Comparison of ENCODE assay signal across 15 cellular contexts in the genomic region with DNA sequence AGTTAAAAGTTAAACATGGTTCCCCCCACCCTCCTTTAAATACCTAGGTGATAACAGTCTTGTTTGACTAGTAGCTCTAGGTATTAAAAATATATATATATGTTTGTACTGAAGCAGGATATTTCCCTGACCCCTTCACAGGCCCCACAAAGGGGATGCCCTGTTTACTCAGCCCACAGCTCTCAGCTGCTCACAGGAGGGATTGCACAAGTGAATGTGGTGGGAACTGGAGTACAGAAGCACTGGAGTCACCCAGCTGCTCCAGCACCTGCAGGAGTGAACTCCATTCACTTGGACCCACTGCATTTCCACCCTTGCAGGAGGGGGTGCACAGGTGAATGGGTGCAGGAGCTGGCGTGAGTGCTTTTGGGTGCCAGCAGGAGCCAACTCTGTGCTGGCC.
DNase-seq lines count a peak whose midpoint lies in the region; TF ChIP-seq lines count a peak whose summit lies in the region.
"Had no signal": no experiment of that assay in that cellular context is flagged by ENCODE, and none has a peak within 500 bp of the region (broad histone marks: within the 10 kb centered on the region; RNA-seq: fewer than 3 reads in every experiment).

No MANE protein-coding gene starts in this region.

- H4K12ac ChIP-seq in trophoblast cell (ENCODE audit: low read depth, low read length), result no peak overlapping the region

- no peak overlapping the region for H2AK5ac ChIP-seq in trophoblast cell (ENCODE audit: low read length)

- no peak overlapping the region for H3K4me2 ChIP-seq in trophoblast cell (ENCODE audit: low read length)
- H3K4me2 ChIP-seq: BLaER1 had no signal

- in situ Hi-C loops in GM13977 (cut with MboI; ENCODE audit: low pct_unique_long_range_greater_than_20kb, low sequenced_read_pairs, unreplicated experiment), result no loop called here
- in situ Hi-C loops in brain microvascular endothelial cell (cut with HindIII; ENCODE audit: low pct_ligation_motif_present, low sequenced_read_pairs), result no loop called here

- H3K9me3 ChIP-seq in trophoblast cell (ENCODE audit: insufficient read depth, low read depth, low read length), result no peaks in the 10 kb centered on the region

- no peak overlapping the region for H2AFZ ChIP-seq in trophoblast cell (ENCODE audit: insufficient read depth, low read length, poor library complexity)

- H3K4me3 ChIP-seq in trophoblast cell (ENCODE audit: low read depth, low read length) (no peak overlapping the region), brain microvascular endothelial cell (ENCODE audit: low read depth, low read length) (no peak overlapping the region)
- H3K4me3 ChIP-seq: BLaER1 had no signal

- no peak overlapping the region for H4K8ac ChIP-seq in trophoblast cell (ENCODE audit: low read depth, low read length)

- H3K4ac ChIP-seq in trophoblast cell (ENCODE audit: low read depth, low read length), result no peak overlapping the region

- H2BK12ac ChIP-seq in trophoblast cell (ENCODE audit: low read length), result peak overlapping the region; percentile 29

- no peak overlapping the region for H3K23ac ChIP-seq in trophoblast cell (ENCODE audit: low read length)

- TF ChIP-seq CTCF in GM13977 (IDR thresholded peaks at IDR 0.05; ENCODE audit: extremely low read depth, insufficient read depth, missing control alignments) (no peak), brain microvascular endothelial cell (IDR thresholded peaks at IDR 0.05; ENCODE audit: low read depth, low read length, missing control alignments) (no peak)

- no CpG with 5 or more reads among the region's 1 CpG for WGBS in trophoblast cell (ENCODE audit: extremely low coverage, insufficient coverage, insufficient read length)

- H3K36me3 ChIP-seq in trophoblast cell (ENCODE audit: control insufficient read depth in 1 of 2, insufficient read depth in 2 of 2, low read length in 2 of 2) (peaks cover 0 to 2% of the 10 kb centered on the region in 2 experiments), brain microvascular endothelial cell (replicated peaks) (no peaks in the 10 kb centered on the region)
- H3K36me3 ChIP-seq: BLaER1 had no signal

- DNase-seq in activated gamma-delta T cell (lab: John Stamatoyannopoulos, UW) (peak; percentile 0), activated gamma-delta T cell treated with Interleukin-2 at 50 U/mL for 16 hours (no peak), iris pigment epithelial cell (ENCODE audit: low read depth) (peak; percentile 49), trophoblast cell (no peak), NCI-H2029 treated with DMSO at 0.1 percent for 48 hours (lab: John Stamatoyannopoulos, UW) (no peak), GM13977 (ENCODE audit: low spot score) (no peak), brain microvascular endothelial cell (no peak)
- DNase-seq: 8988T; CD4-positive, alpha-beta memory T cell; DMS153; DMS79; GDM1; GOT3; H9 had no signal

- H3K27ac ChIP-seq in trophoblast cell (ENCODE audit: low read depth, low read length) (no peak overlapping the region), brain microvascular endothelial cell (no peak overlapping the region)
- H3K27ac ChIP-seq: BLaER1 had no signal

- H3K79me2 ChIP-seq in trophoblast cell (ENCODE audit: control insufficient read depth, insufficient read depth, low read length, poor library complexity), result no peaks in the 10 kb centered on the region

- H3K18ac ChIP-seq in trophoblast cell (ENCODE audit: low read length), result no peak overlapping the region

- no peak overlapping the region for H2BK120ac ChIP-seq in trophoblast cell (ENCODE audit: insufficient read depth, low read length, poor library complexity)

- peaks cover 3 to 4% of the 10 kb centered on the region in 2 experiments for H3K4me1 ChIP-seq in trophoblast cell (ENCODE audit: control insufficient read depth in 1 of 2, insufficient read depth in 2 of 2, low read length in 2 of 2)

- no peak overlapping the region for H3K9ac ChIP-seq in trophoblast cell (ENCODE audit: low read length)
- H3K9ac ChIP-seq: BLaER1 had no signal

- H2BK5ac ChIP-seq in trophoblast cell (ENCODE audit: low read depth, low read length, poor library complexity), result no peak overlapping the region

- no peaks in the 10 kb centered on the region for H3K27me3 ChIP-seq in trophoblast cell (ENCODE audit: insufficient read depth, low read length)
- H3K27me3 ChIP-seq in brain microvascular endothelial cell (replicated peaks), result no peaks in the 10 kb centered on the region
- H3K27me3 ChIP-seq: BLaER1 had no signal

- H3K79me1 ChIP-seq in trophoblast cell (ENCODE audit: low read length), result peaks cover 3% of the 10 kb centered on the region

- no peak overlapping the region for H3K14ac ChIP-seq in trophoblast cell (ENCODE audit: low read length)

- no peak overlapping the region for H4K91ac ChIP-seq in trophoblast cell (ENCODE audit: low read depth, low read length)

Comparison
In these comparisons a context has a peak if more than half of its experiments do, and no peak if none do; other contexts are left out.
1. DNase-seq: peak in activated gamma-delta T cell (single experiment) and iris pigment epithelial cell (single experiment); none in activated gamma-delta T cell treated with Interleukin-2 at 50 U/mL for 16 hours (single experiment), trophoblast cell (0 of 2), NCI-H2029 treated with DMSO at 0.1 percent for 48 hours (single experiment), GM13977 (single experiment) and brain microvascular endothelial cell (single experiment).